Comparison of ENCODE assay signal across 8 cellular contexts in the genomic region with DNA sequence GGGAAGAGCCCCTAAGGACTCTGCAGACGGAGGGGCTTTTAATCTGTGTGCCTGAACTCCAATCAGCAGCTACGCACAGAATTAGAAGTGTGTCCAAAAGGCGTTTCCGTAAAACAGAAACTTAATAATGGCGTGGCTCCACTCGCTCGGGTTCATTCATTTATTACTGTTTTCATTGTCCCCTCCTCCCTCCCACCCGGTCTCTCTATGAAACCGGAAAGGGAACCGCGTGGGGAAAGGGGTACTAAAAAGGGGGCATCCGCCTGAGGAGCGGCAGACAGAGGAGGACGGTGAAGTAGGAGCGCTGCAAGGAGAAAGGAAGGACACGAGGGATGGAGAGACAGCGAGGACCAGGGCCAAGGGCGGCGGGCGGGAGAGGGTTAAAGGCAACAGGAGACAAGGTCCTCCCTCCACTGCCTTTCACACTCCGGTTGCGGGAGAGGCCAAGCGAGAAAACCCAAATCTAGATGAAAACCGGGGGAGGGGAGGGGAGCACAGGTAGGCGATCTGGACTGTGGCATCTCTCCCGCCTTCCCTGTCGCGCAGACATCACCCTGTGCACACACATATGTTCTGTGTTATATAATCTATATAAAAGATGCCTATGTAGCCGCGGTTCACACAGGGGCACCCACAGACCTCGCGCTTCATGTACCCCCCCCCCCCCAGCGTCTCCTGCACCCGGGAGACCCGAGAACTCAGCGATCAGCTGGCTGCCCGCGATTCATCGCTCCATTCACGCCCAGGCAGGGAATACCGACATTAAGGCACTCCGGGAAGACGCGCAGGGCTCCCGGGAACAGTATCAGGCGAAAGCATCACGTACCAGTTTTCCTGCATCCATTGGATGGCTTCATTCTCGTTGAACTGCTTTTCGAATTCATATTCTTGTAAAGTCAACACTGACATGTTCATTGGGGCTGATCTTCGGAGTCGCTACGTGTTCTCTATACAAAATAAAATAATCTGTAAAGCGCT. TPM values are rescaled to one million over a fixed set of nuclear protein-coding genes. Genes with fewer than 3 reads are reported as not detected.
DNase-seq lines count a peak whose midpoint lies in the region; ATAC-seq, FAIRE-seq and TF ChIP-seq lines count a peak whose summit lies in the region.

No MANE protein-coding gene starts in this region.

- intact Hi-C loops in kidney (cut with DNase I) = no loop called here

- ATAC-seq in GM21786 (IDR thresholded peaks at IDR 0.05; ENCODE audit: unreplicated experiment) (peak; percentile 9), WTC11 (no peak; the same call in 1 of the 2 replicates), GM19397 (IDR thresholded peaks at IDR 0.05; ENCODE audit: unreplicated experiment) (no peak)

- no peaks in the 10 kb centered on the region for H3K9me3 ChIP-seq in kidney (ENCODE audit: control insufficient read depth in 1 of 2, low read length in 2 of 2)

- DNase-seq in COLO668 (lab: John Stamatoyannopoulos, UW; ENCODE audit: unreplicated experiment) = peak; percentile 50
- peak; percentile 62 for DNase-seq in NCI-H146 (lab: John Stamatoyannopoulos, UW)
- peak; percentile 51 for DNase-seq in WTC11 (ENCODE audit: low spot score)
- DNase-seq in central memory CD4-positive, alpha-beta T cell = peak; percentile 28
- peak; percentile 77 for DNase-seq in kidney
- DNase-seq in stimulated activated CD4-positive, alpha-beta T cell treated with anti-CD3 and anti-CD28 coated beads, Interleukin-12 subunit alpha, Interleukin-12 subunit beta, amount 100 ng/mL, for 4 hours = peak; percentile 48

- no peak for FAIRE-seq in kidney (lab: Jason Lieb, UNC)

- CTCF ChIA-PET in WTC11 (lab: Charles Lee) = interaction anchor here (0.5 to 1.0 kb wide), 4 partner anchors 18 to 313 kb away, joined by 3 to 4 read pairs (median 3); no protein-coding TSS in a partner anchor

- peaks cover 51% of the 10 kb centered on the region for H3K4me1 Mint-ChIP-seq in WTC11

- peak overlapping the region; percentile 53 to 65 for H3K9ac ChIP-seq in kidney (ENCODE audit: low read length in 2 of 2)

- no peaks in the 10 kb centered on the region for H3K9me3 Mint-ChIP-seq in WTC11

- TF ChIP-seq CTCF in WTC11 (IDR thresholded peaks at IDR 0.05) = no peak
- no peak for TF ChIP-seq CTCF in kidney (IDR thresholded peaks at IDR 0.05; ENCODE audit: borderline replicate concordance, extremely low read depth, insufficient read depth)

- no peaks in the 10 kb centered on the region for H3K36me3 ChIP-seq in kidney (ENCODE audit: control insufficient read depth in 1 of 2, insufficient read depth in 2 of 2, low read length in 2 of 2)

- no peaks in the 10 kb centered on the region for H3K27me3 Mint-ChIP-seq in WTC11 (ENCODE audit: low read depth)

- H3K4me3 Mint-ChIP-seq in WTC11 = peak overlapping the region; percentile 91

- H3K27ac Mint-ChIP-seq in WTC11 = peak overlapping the region; percentile 99

- peak overlapping the region; percentile 79 to 83 for H3K27ac ChIP-seq in kidney (ENCODE audit: low read depth in 2 of 2, low read length in 2 of 2)

- H3K4me1 ChIP-seq in kidney (ENCODE audit: control insufficient read depth in 1 of 2, insufficient read depth in 1 of 2, low read depth in 1 of 2, low read length in 2 of 2) = peaks cover 10 to 15% of the 10 kb centered on the region in 2 donors

- peak overlapping the region; percentile 81 to 92 for H3K4me3 ChIP-seq in kidney (ENCODE audit: low read length in 2 of 2)

- POLR2A ChIA-PET in WTC11 (lab: Charles Lee) = interaction anchor here (0.6 to 1.1 kb wide), 6 partner anchors 13 to 1292 kb away, joined by 3 to 4 read pairs (median 3); no protein-coding TSS in a partner anchor

- peaks cover 2% of the 10 kb centered on the region for H3K36me3 Mint-ChIP-seq in WTC11

TF ChIP-seq in WTC11, 78 proteins besides CTCF, POLR2A, EP300 and RAD21:
- TF ChIP-seq FOXP1 (CRISPR knock-in tag; IDR thresholded peaks at IDR 0.05; ENCODE audit: borderline replicate concordance) (no peak), ZNF232 (CRISPR knock-in tag; IDR thresholded peaks at IDR 0.05) (0 out of 2 replicates have a peak, but pooled peaks have one; percentile 15), ZNF263 (CRISPR knock-in tag; IDR thresholded peaks at IDR 0.05; ENCODE audit: low read depth) (peak; percentile 76), FOXK1 (CRISPR knock-in tag; IDR thresholded peaks at IDR 0.05) (peak; percentile 30; the same call in 1 of the 2 replicates), SMAD3 (CRISPR knock-in tag; IDR thresholded peaks at IDR 0.05; ENCODE audit: borderline replicate concordance) (0 out of 2 replicates have a peak, but pooled peaks have one; percentile 39), TCF7 (CRISPR knock-in tag; IDR thresholded peaks at IDR 0.05; ENCODE audit: low read depth) (no peak), ETV6 (CRISPR knock-in tag; IDR thresholded peaks at IDR 0.05) (peak; percentile 73; the same call in 1 of the 2 replicates)
- TF ChIP-seq, protein P1, sequence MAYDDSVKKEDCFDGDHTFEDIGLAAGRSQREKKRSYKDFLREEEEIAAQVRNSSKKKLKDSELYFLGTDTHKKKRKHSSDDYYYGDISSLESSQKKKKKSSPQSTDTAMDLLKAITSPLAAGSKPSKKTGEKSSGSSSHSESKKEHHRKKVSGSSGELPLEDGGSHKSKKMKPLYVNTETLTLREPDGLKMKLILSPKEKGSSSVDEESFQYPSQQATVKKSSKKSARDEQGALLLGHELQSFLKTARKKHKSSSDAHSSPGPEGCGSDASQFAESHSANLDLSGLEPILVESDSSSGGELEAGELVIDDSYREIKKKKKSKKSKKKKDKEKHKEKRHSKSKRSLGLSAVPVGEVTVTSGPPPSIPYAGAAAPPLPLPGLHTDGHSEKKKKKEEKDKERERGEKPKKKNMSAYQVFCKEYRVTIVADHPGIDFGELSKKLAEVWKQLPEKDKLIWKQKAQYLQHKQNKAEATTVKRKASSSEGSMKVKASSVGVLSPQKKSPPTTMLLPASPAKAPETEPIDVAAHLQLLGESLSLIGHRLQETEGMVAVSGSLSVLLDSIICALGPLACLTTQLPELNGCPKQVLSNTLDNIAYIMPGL (CRISPR knock-in tag; IDR thresholded peaks at IDR 0.05) = 0 out of 2 replicates have a peak, but pooled peaks have one; percentile 3

RNA-seq across cellular contexts. Expression of a gene that starts 0.7 kb away (rescaled TPM):
- total RNA-seq in WTC11 (2021) (83.8 to 87.4 TPM (median 84.2 TPM) in 3 replicates), kidney (10.7 TPM)
- polyA plus RNA-seq in kidney (ENCODE audit: insufficient read depth, low read depth, low replicate concordance) = 21.5 TPM
